ENCODE assay signal across 8 cellular contexts in genomic region chr4:56757821-56758400, GRCh38.
A peak's percentile ranks its signal among the peaks of the same experiment; 100 is the strongest.
DNase-seq lines count a peak whose midpoint lies in the region; ATAC-seq lines count a peak whose summit lies in the region.

No MANE protein-coding gene starts in this region.

- ATAC-seq in GM19023 (IDR thresholded peaks at IDR 0.05; ENCODE audit: unreplicated experiment) (peak; percentile 95), HG03139 (IDR thresholded peaks at IDR 0.05; ENCODE audit: unreplicated experiment) (peak; percentile 86)

- H3K36me3 Mint-ChIP-seq in activated naive CD4-positive, alpha-beta T cell treated with anti-CD3 and anti-CD28 coated beads, Interleukin-2, amount 50 U/mL, for 24 hours, result no peaks in the 10 kb centered on the region

- H3K4me3 Mint-ChIP-seq in activated naive CD4-positive, alpha-beta T cell treated with anti-CD3 and anti-CD28 coated beads, Interleukin-2, amount 50 U/mL, for 24 hours, result peak overlapping the region; percentile 78

- H3K9me3 Mint-ChIP-seq in activated naive CD4-positive, alpha-beta T cell treated with anti-CD3 and anti-CD28 coated beads, Interleukin-2, amount 50 U/mL, for 24 hours, result no peaks in the 10 kb centered on the region

- H3K4me3 ChIP-seq in SJCRH30, result no peak overlapping the region

- peaks cover 62% of the 10 kb centered on the region for H3K4me1 Mint-ChIP-seq in activated naive CD4-positive, alpha-beta T cell treated with anti-CD3 and anti-CD28 coated beads, Interleukin-2, amount 50 U/mL, for 24 hours

- peaks cover 8% of the 10 kb centered on the region for H3K4me1 ChIP-seq in SJCRH30

- H3K36me3 ChIP-seq in SJCRH30, result no peaks in the 10 kb centered on the region

- DNase-seq in A172 (ENCODE audit: low spot score) (peak; percentile 96), SJCRH30 (peak; percentile 46 to 50), iPS-NIHi11 (ENCODE audit: low spot score) (peak; percentile 65), NCI-H1436 treated with DMSO at 0.1 percent for 48 hours (lab: John Stamatoyannopoulos, UW) (no peak)
- DNase-seq in stimulated activated CD4-positive, alpha-beta T cell treated with anti-CD3 and anti-CD28 coated beads, Interleukin-1b, Interleukin-23, amount 100 ng/mL, for 24 hours (ENCODE audit: low read depth in 4 of 4, low spot score in 1 of 4), result peak; percentile 42 to 80 (median 57)

- no peaks in the 10 kb centered on the region for H3K27me3 Mint-ChIP-seq in activated naive CD4-positive, alpha-beta T cell treated with anti-CD3 and anti-CD28 coated beads, Interleukin-2, amount 50 U/mL, for 24 hours

- H3K9me3 ChIP-seq in SJCRH30 (replicated peaks), result no peaks in the 10 kb centered on the region

- H3K27ac Mint-ChIP-seq in activated naive CD4-positive, alpha-beta T cell treated with anti-CD3 and anti-CD28 coated beads, Interleukin-2, amount 50 U/mL, for 24 hours, result peak overlapping the region; percentile 95

- no peaks in the 10 kb centered on the region; the same call in 1 of the 2 replicates for H3K27me3 ChIP-seq in SJCRH30

- H3K27ac ChIP-seq in SJCRH30, result no peak overlapping the region
